ENCODE assay signal across 8 cellular contexts in genomic region chr14:54893151-54893760, GRCh38. TPM values are rescaled to one million over a fixed set of nuclear protein-coding genes. Genes with fewer than 3 reads are reported as not detected.
DNase-seq lines count a peak whose midpoint lies in the region; ATAC-seq and TF ChIP-seq lines count a peak whose summit lies in the region.

No MANE protein-coding gene starts in this region.

- no peak for TF ChIP-seq POLR2A in gastrocnemius medialis (IDR thresholded peaks at IDR 0.05)

- TF ChIP-seq CTCF in heart right ventricle (IDR thresholded peaks at IDR 0.05) (peak; percentile 58 to 84 (median 77)), gastrocnemius medialis (IDR thresholded peaks at IDR 0.05 in 4 of 5, conservative IDR thresholded peaks at IDR 0.05 in 1 of 5) (peak; percentile 44 to 65 (median 54))

- DNase-seq in COR-L47 (lab: John Stamatoyannopoulos, UW) (peak; percentile 46), NCI-H2081 (lab: John Stamatoyannopoulos, UW) (peak; percentile 49 to 63), heart right ventricle (peak in 1 of 2 donors; percentile 45), gastrocnemius medialis (no peak)
- DNase-seq in activated CD8-positive, alpha-beta T cell treated with anti-CD3 and anti-CD28 coated beads, Interleukin-2, amount 10 ng/mL, durations not matched to agents 7 days and 5 days = peak; percentile 39

- in situ Hi-C loops in gastrocnemius medialis (cut with MboI; ENCODE audit: low sequenced_read_pairs in 4 of 4) = no loop called here

- H3K36me3 Mint-ChIP-seq in activated CD8-positive, alpha-beta T cell treated with anti-CD3 and anti-CD28 coated beads, Interleukin-2, amount 10 ng/mL, durations not matched to agents 7 days and 5 days (ENCODE audit: low read depth) = peaks cover 22% of the 10 kb centered on the region

- ATAC-seq in GM18867 (IDR thresholded peaks at IDR 0.05; ENCODE audit: unreplicated experiment) (peak; percentile 47), heart right ventricle (peak in 4 of 8 donors; percentile 29 to 58 (median 46)), gastrocnemius medialis (peak; percentile 42 to 58), GM19395 (IDR thresholded peaks at IDR 0.05; ENCODE audit: unreplicated experiment) (no peak), GM18517 (IDR thresholded peaks at IDR 0.05; ENCODE audit: unreplicated experiment) (no peak)
- peak; percentile 48 for ATAC-seq in activated CD8-positive, alpha-beta T cell treated with anti-CD3 and anti-CD28 coated beads, Interleukin-2, amount 10 ng/mL, durations not matched to agents 7 days and 5 days

- H3K9me3 Mint-ChIP-seq in activated CD8-positive, alpha-beta T cell treated with anti-CD3 and anti-CD28 coated beads, Interleukin-2, amount 10 ng/mL, durations not matched to agents 7 days and 5 days (ENCODE audit: insufficient read depth) = no peaks in the 10 kb centered on the region

- intact Hi-C loops in heart right ventricle (cut with DNase I) (loop anchor here in 5 of 10 donors (5.0 to 10.0 kb wide), 4 partner anchors 86 to 331 kb away; partner anchors contain the start of gene SAMD4A (in 3 of the 5)), gastrocnemius medialis (cut with DNase I; ENCODE audit: low total_unique reads) (loop anchor here (10.0 kb wide), 1 partner anchor 328 kb away; the partner anchor contains the start of gene SAMD4A)

- no peak overlapping the region for H3K27ac Mint-ChIP-seq in activated CD8-positive, alpha-beta T cell treated with anti-CD3 and anti-CD28 coated beads, Interleukin-2, amount 10 ng/mL, durations not matched to agents 7 days and 5 days

- no peaks in the 10 kb centered on the region for H3K27me3 Mint-ChIP-seq in activated CD8-positive, alpha-beta T cell treated with anti-CD3 and anti-CD28 coated beads, Interleukin-2, amount 10 ng/mL, durations not matched to agents 7 days and 5 days (ENCODE audit: low read depth)

- H3K27me3 ChIP-seq in heart right ventricle (no peaks in the 10 kb centered on the region), gastrocnemius medialis (no peaks in the 10 kb centered on the region)

- H3K4me1 Mint-ChIP-seq in activated CD8-positive, alpha-beta T cell treated with anti-CD3 and anti-CD28 coated beads, Interleukin-2, amount 10 ng/mL, durations not matched to agents 7 days and 5 days (ENCODE audit: low read depth) = peaks cover 43% of the 10 kb centered on the region

- H3K4me3 Mint-ChIP-seq in activated CD8-positive, alpha-beta T cell treated with anti-CD3 and anti-CD28 coated beads, Interleukin-2, amount 10 ng/mL, durations not matched to agents 7 days and 5 days = no peak overlapping the region

- H3K4me1 ChIP-seq in heart right ventricle (peaks cover 0 to 10% (median 0%) of the 10 kb centered on the region in 9 donors), gastrocnemius medialis (no peaks in the 10 kb centered on the region)

- H3K36me3 ChIP-seq in heart right ventricle = no peaks in the 10 kb centered on the region
- no peaks in the 10 kb centered on the region for H3K36me3 ChIP-seq in gastrocnemius medialis

- 71 to 72% methylated on average over 3 of the region's 3 CpGs for WGBS in heart right ventricle, 2 donors

- no peak overlapping the region for H3K4me3 ChIP-seq in heart right ventricle
- no peak overlapping the region for H3K4me3 ChIP-seq in gastrocnemius medialis

- CTCF ChIA-PET in activated CD8-positive, alpha-beta T cell treated with anti-CD3 and anti-CD28 coated beads, Interleukin-2, amount 10 ng/mL, durations not matched to agents 7 days and 5 days (lab: Charles Lee) = interaction anchor here (0.8 to 6.6 kb wide), 3 partner anchors 9 to 11 kb away, joined by 3 to 42 read pairs (median 4); partner anchors contain the start of gene GCH1

- POLR2A ChIA-PET in activated CD8-positive, alpha-beta T cell treated with anti-CD3 and anti-CD28 coated beads, Interleukin-2, amount 10 ng/mL, durations not matched to agents 7 days and 5 days (lab: Charles Lee) = interaction anchor here (1.0 kb wide), 1 partner anchor 10 kb away, joined by 3 read pairs; no protein-coding TSS in a partner anchor

- no peak overlapping the region for H3K27ac ChIP-seq in heart right ventricle
- H3K27ac ChIP-seq in gastrocnemius medialis = no peak overlapping the region

- H3K9me3 ChIP-seq in heart right ventricle = no peaks in the 10 kb centered on the region
- no peaks in the 10 kb centered on the region for H3K9me3 ChIP-seq in gastrocnemius medialis

RNA-seq across cellular contexts. Expression of gene GCH1, which starts 9.4 kb away (rescaled TPM):
- 10 to 100 TPM; 51.4 to 52.3 TPM for total RNA-seq in activated CD8-positive, alpha-beta T cell treated with anti-CD3 and anti-CD28 coated beads, Interleukin-2, amount 10 ng/mL, durations not matched to agents 7 days and 5 days
- total RNA-seq in heart right ventricle = 10 to 100 TPM in 1 of 10 donors, 1 to 10 TPM in 9; 1.0 to 11.0 (median 2.7) TPM
- polyA plus RNA-seq in heart right ventricle = 1 to 10 TPM; 2.3 to 3.3 TPM
- 1 to 10 TPM in 2 of 4 donors, under 1 TPM in 2; 0.53 to 1.6 (median 0.92) TPM for total RNA-seq in gastrocnemius medialis

Comparison
In these comparisons a context has a peak if more than half of its experiments do, and no peak if none do; other contexts are left out.
1. DNase-seq: peak in COR-L47 (single experiment), NCI-H2081 (2 of 2) and activated CD8-positive, alpha-beta T cell treated with anti-CD3 and anti-CD28 coated beads, Interleukin-2, amount 10 ng/mL, durations not matched to agents 7 days and 5 days (single experiment); none in gastrocnemius medialis (0 of 2).
2. ATAC-seq: peak in GM18867 (single experiment), activated CD8-positive, alpha-beta T cell treated with anti-CD3 and anti-CD28 coated beads, Interleukin-2, amount 10 ng/mL, durations not matched to agents 7 days and 5 days (single experiment) and gastrocnemius medialis (2 of 2); none in GM19395 (single experiment) and GM18517 (single experiment).
3. RNA of gene GCH1, which starts 9.4 kb away (total RNA-seq): 51.4 to 52.3 TPM in activated CD8-positive, alpha-beta T cell treated with anti-CD3 and anti-CD28 coated beads, Interleukin-2, amount 10 ng/mL, durations not matched to agents 7 days and 5 days; 1.0 to 11.0 TPM in heart right ventricle and 0.53 to 1.6 TPM in gastrocnemius medialis; every median in the first group is over 4 times any median in the second.